Comparison of ENCODE assay signal across 8 cellular contexts in the genomic region with DNA sequence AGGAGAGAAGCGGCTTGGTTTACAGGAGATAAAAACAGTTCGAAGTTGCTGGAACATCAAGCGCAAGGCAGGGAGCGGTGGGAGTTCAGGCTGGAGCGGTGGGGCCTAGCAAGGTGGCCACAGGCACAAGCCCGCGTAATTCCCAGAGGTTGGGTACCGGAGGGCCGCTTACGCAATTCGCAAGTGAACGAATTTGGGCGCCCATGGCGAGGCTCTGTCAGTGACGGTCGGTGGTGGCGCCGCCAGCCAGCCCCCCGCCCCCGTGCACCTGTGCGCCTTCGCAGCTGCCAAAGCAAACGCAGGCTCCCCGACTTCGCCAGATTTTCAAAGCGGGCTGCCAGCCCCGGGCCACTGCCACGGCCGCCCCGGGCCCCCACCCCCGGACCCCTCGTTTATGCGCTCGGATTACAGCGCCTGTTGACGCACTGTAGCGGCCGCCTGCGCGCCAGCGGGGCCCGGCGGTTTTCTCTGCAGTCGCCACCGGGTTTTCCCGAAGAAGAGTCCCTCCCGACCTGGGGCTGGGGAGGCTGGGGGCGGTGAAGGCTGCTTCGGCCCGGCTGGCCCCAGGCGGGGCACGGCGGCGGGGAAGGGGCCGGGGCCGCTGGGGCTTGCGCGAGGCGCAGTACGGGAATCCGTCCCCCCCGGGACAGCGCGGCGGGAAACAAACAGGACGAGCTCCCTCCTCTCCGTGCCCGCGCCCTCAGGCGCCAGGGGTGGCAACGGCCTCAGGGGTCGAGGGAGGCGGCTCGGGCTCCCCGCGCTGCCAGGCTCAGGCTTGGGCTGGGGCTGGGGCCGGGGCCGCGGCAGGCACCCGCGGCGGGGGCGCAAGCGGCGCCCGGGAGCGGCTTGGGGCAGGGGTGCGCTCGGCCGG. TPM values are rescaled to one million over a fixed set of nuclear protein-coding genes. Genes with fewer than 3 reads are reported as not detected.
DNase-seq lines count a peak whose midpoint lies in the region; ATAC-seq and TF ChIP-seq lines count a peak whose summit lies in the region.

No MANE protein-coding gene starts in this region.

- no peaks in the 10 kb centered on the region for H3K9me3 ChIP-seq in NT2/D1 (ENCODE audit: insufficient read depth, low read length)
- peaks cover 2% of the 10 kb centered on the region for H3K9me3 ChIP-seq in neuron (ENCODE audit: low read length)
- H3K9me3 ChIP-seq in thymus (ENCODE audit: control insufficient read depth) = no peaks in the 10 kb centered on the region

- H3K27me3 ChIP-seq in NT2/D1 (ENCODE audit: insufficient read depth, insufficient read length) (peaks cover 20% of the 10 kb centered on the region), neuron (ENCODE audit: insufficient read depth, low read length) (no peaks in the 10 kb centered on the region), thymus (ENCODE audit: control insufficient read depth, insufficient read depth) (no peaks in the 10 kb centered on the region)

- no peak for TF ChIP-seq CTCF in fibroblast of villous mesenchyme (IDR thresholded peaks at IDR 0.05; ENCODE audit: insufficient read depth, low read depth, low read length)

- WGBS in thymus = under 1% methylated on average over 90 of the region's 90 CpGs

- H3K4me3 ChIP-seq in NT2/D1 (ENCODE audit: insufficient read length, low read depth) (peak overlapping the region; percentile 55), fibroblast of villous mesenchyme (ENCODE audit: low read depth, low read length) (peak overlapping the region; percentile 72), neuron (ENCODE audit: low read length) (peak overlapping the region; percentile 58), thymus (ENCODE audit: low read length) (peak overlapping the region; percentile 94)

- peak overlapping the region; percentile 97 for H3K4me3 Mint-ChIP-seq in activated T-helper 1 cell treated with anti-CD3 and anti-CD28 coated beads, Interleukin-12 subunit alpha, Interleukin-12 subunit beta, Interleukin-2, Interleukin-4 antibody, amounts not matched to agents 30 ng/mL and 10 ng/mL and 1 ng/mL, durations not matched to agents 14 hours and 24 hours and 36 hours

- H3K36me3 Mint-ChIP-seq in activated T-helper 1 cell treated with anti-CD3 and anti-CD28 coated beads, Interleukin-12 subunit alpha, Interleukin-12 subunit beta, Interleukin-2, Interleukin-4 antibody, amounts not matched to agents 30 ng/mL and 10 ng/mL and 1 ng/mL, durations not matched to agents 14 hours and 24 hours and 36 hours (ENCODE audit: low read depth) = peaks cover 32% of the 10 kb centered on the region

- peaks cover 46% of the 10 kb centered on the region for H3K4me1 Mint-ChIP-seq in activated T-helper 1 cell treated with anti-CD3 and anti-CD28 coated beads, Interleukin-12 subunit alpha, Interleukin-12 subunit beta, Interleukin-2, Interleukin-4 antibody, amounts not matched to agents 30 ng/mL and 10 ng/mL and 1 ng/mL, durations not matched to agents 14 hours and 24 hours and 36 hours (ENCODE audit: low read depth)

- peaks cover 8% of the 10 kb centered on the region for H3K9me3 Mint-ChIP-seq in activated T-helper 1 cell treated with anti-CD3 and anti-CD28 coated beads, Interleukin-12 subunit alpha, Interleukin-12 subunit beta, Interleukin-2, Interleukin-4 antibody, amounts not matched to agents 30 ng/mL and 10 ng/mL and 1 ng/mL, durations not matched to agents 14 hours and 24 hours and 36 hours

- peak overlapping the region; percentile 80 for H3K9ac ChIP-seq in NT2/D1 (ENCODE audit: insufficient read length, low read depth)

- H3K27ac Mint-ChIP-seq in activated T-helper 1 cell treated with anti-CD3 and anti-CD28 coated beads, Interleukin-12 subunit alpha, Interleukin-12 subunit beta, Interleukin-2, Interleukin-4 antibody, amounts not matched to agents 30 ng/mL and 10 ng/mL and 1 ng/mL, durations not matched to agents 14 hours and 24 hours and 36 hours = peak overlapping the region; percentile 98

- DNase-seq in NCI-H2081 (lab: John Stamatoyannopoulos, UW) (peak; percentile 28 to 65), NCI-H2081 treated with DMSO at 0.1 percent for 48 hours (lab: John Stamatoyannopoulos, UW) (no peak), NT2/D1 (ENCODE audit: low read depth, low spot score) (no peak), fibroblast of villous mesenchyme (ENCODE audit: low read depth) (no peak)
- peak; percentile 40 for DNase-seq in activated T-helper 1 cell treated with anti-CD3 and anti-CD28 coated beads, Interleukin-12 subunit alpha, Interleukin-12 subunit beta, Interleukin-2, Interleukin-4 antibody, amounts not matched to agents 30 ng/mL and 10 ng/mL and 1 ng/mL, durations not matched to agents 14 hours and 24 hours and 36 hours (ENCODE audit: low spot score)

- peak overlapping the region; percentile 93 for H2AFZ ChIP-seq in neuron (ENCODE audit: low read depth, low read length)

- H3K4me1 ChIP-seq in NT2/D1 (ENCODE audit: insufficient read depth, insufficient read length) (no peaks in the 10 kb centered on the region), neuron (ENCODE audit: insufficient read depth, low read length) (no peaks in the 10 kb centered on the region), thymus (ENCODE audit: control insufficient read depth, insufficient read depth, low read length) (peaks cover 12% of the 10 kb centered on the region)

- H3K27me3 Mint-ChIP-seq in activated T-helper 1 cell treated with anti-CD3 and anti-CD28 coated beads, Interleukin-12 subunit alpha, Interleukin-12 subunit beta, Interleukin-2, Interleukin-4 antibody, amounts not matched to agents 30 ng/mL and 10 ng/mL and 1 ng/mL, durations not matched to agents 14 hours and 24 hours and 36 hours (ENCODE audit: insufficient read depth) = no peaks in the 10 kb centered on the region

- no peaks in the 10 kb centered on the region for H3K36me3 ChIP-seq in NT2/D1 (ENCODE audit: insufficient read depth, insufficient read length, low read length)
- H3K36me3 ChIP-seq in neuron (ENCODE audit: insufficient read depth, low read length) = peaks cover 2% of the 10 kb centered on the region
- H3K36me3 ChIP-seq in thymus (ENCODE audit: control insufficient read depth, insufficient read depth) = peaks cover 6% of the 10 kb centered on the region

- ATAC-seq in HG02938 (IDR thresholded peaks at IDR 0.05; ENCODE audit: unreplicated experiment) = peak; percentile 10

- intact Hi-C loops in activated T-helper 1 cell treated with anti-CD3 and anti-CD28 coated beads, Interleukin-12 subunit alpha, Interleukin-12 subunit beta, Interleukin-2, Interleukin-4 antibody, amounts not matched to agents 30 ng/mL and 10 ng/mL and 1 ng/mL, durations not matched to agents 14 hours and 24 hours and 36 hours (cut with micrococcal nuclease) = loop anchor here (1.0 to 5.0 kb wide), 12 partner anchors 19 to 1730 kb away; partner anchors contain the start of genes BRCA2, FRY, HSPH1 and PDS5B

- H3K27ac ChIP-seq in thymus (ENCODE audit: low read depth) = peak overlapping the region; percentile 99

RNA-seq across cellular contexts. Expression of gene N4BP2L1, which starts 0.7 kb away (rescaled TPM):
- 17.7 and 20.0 TPM in 2 replicates for total RNA-seq in activated T-helper 1 cell treated with anti-CD3 and anti-CD28 coated beads, Interleukin-12 subunit alpha, Interleukin-12 subunit beta, Interleukin-2, Interleukin-4 antibody, amounts not matched to agents 30 ng/mL and 10 ng/mL and 1 ng/mL, durations not matched to agents 14 hours and 24 hours and 36 hours
- total RNA-seq in fibroblast of villous mesenchyme = 1.3 and 1.7 TPM in 2 replicates
- 75.7 TPM for polyA plus RNA-seq in thymus

Comparison
In these comparisons a context has a peak if more than half of its experiments do, and no peak if none do; other contexts are left out.
1. DNase-seq: peak in NCI-H2081 (2 of 2) and activated T-helper 1 cell treated with anti-CD3 and anti-CD28 coated beads, Interleukin-12 subunit alpha, Interleukin-12 subunit beta, Interleukin-2, Interleukin-4 antibody, amounts not matched to agents 30 ng/mL and 10 ng/mL and 1 ng/mL, durations not matched to agents 14 hours and 24 hours and 36 hours (single experiment); none in NCI-H2081 treated with DMSO at 0.1 percent for 48 hours (single experiment), NT2/D1 (single experiment) and fibroblast of villous mesenchyme (single experiment).
2. Peak in every context shown above with its lines, with median percentiles within 50 percentile points of each other: H3K4me3 ChIP-seq.